ENCODE assay signal across 15 cellular contexts in genomic region chrX:120286733-120287512, GRCh38. TPM values are rescaled to one million over a fixed set of nuclear protein-coding genes. Genes with fewer than 3 reads are reported as not detected.
A peak's percentile ranks its signal among the peaks of the same experiment; 100 is the strongest.
DNase-seq lines count a peak whose midpoint lies in the region; ATAC-seq and TF ChIP-seq lines count a peak whose summit lies in the region.
"Had no signal": no experiment of that assay in that cellular context is flagged by ENCODE, and none has a peak within 500 bp of the region (broad histone marks: within the 10 kb centered on the region; RNA-seq: fewer than 3 reads in every experiment).

No MANE protein-coding gene starts in this region.

- H3K36me3 ChIP-seq in BLaER1 treated with 17β-estradiol and CSF1 and Interleukin-3, amounts not matched to agents 10 nM and 100 nM, result no peaks in the 10 kb centered on the region
- H3K36me3 ChIP-seq in mesenchymal stem cell (ENCODE audit: control insufficient read depth in 1 of 2, insufficient read depth in 2 of 2, low read depth in 1 of 2, low read length in 2 of 2), result no peaks in the 10 kb centered on the region
- H3K36me3 ChIP-seq in tibial artery, result no peaks in the 10 kb centered on the region
- H3K36me3 ChIP-seq: thoracic aorta had no signal

- H3K79me1 ChIP-seq in mesenchymal stem cell (replicated peaks; ENCODE audit: low read length, poor library complexity, severe bottlenecking), result no peaks in the 10 kb centered on the region

- H3K27me3 ChIP-seq in BLaER1 treated with 17β-estradiol and CSF1 and Interleukin-3, amounts not matched to agents 10 nM and 100 nM, result no peaks in the 10 kb centered on the region
- H3K27me3 ChIP-seq in mesenchymal stem cell (ENCODE audit: control insufficient read depth in 1 of 2, insufficient read depth in 1 of 2, low read length in 2 of 2), result peaks cover 0 to 8% of the 10 kb centered on the region in 2 experiments
- no peaks in the 10 kb centered on the region for H3K27me3 ChIP-seq in tibial artery
- H3K27me3 ChIP-seq: body of pancreas had no signal

- no peak overlapping the region for H2AK5ac ChIP-seq in mesenchymal stem cell (ENCODE audit: low read length, severe bottlenecking)

- H3K4me1 ChIP-seq in BLaER1 treated with 17β-estradiol and CSF1 and Interleukin-3, amounts not matched to agents 10 nM and 100 nM, result peaks cover 20 to 60% (median 54%) of the 10 kb centered on the region in 10 experiments
- H3K4me1 ChIP-seq in mesenchymal stem cell (ENCODE audit: control insufficient read depth, insufficient read depth, low read depth, low read length) (no peaks in the 10 kb centered on the region), tibial artery (no peaks in the 10 kb centered on the region)

- H3K4me2 ChIP-seq in BLaER1 treated with 17β-estradiol and CSF1 and Interleukin-3, amounts not matched to agents 10 nM and 100 nM, result peak overlapping the region; percentile 25 to 79 (median 64)
- H3K4me2 ChIP-seq in mesenchymal stem cell (ENCODE audit: low read length, poor library complexity, severe bottlenecking), result no peak overlapping the region

- no peak overlapping the region for H3K4me3 ChIP-seq in BLaER1 treated with 17β-estradiol and CSF1 and Interleukin-3, amounts not matched to agents 10 nM and 100 nM
- no peak overlapping the region for H3K4me3 ChIP-seq in mesenchymal stem cell (ENCODE audit: insufficient read depth in 1 of 2, low read depth in 1 of 2, low read length in 2 of 2)
- H3K4me3 ChIP-seq in tibial artery, result no peak overlapping the region
- H3K4me3 ChIP-seq: body of pancreas, thoracic aorta had no signal

- DNase-seq in RWPE1 (ENCODE audit: low spot score) (no peak), mesenchymal stem cell (no peak), NCI-H2227 (lab: John Stamatoyannopoulos, UW; ENCODE audit: unreplicated experiment) (no peak), tibial artery (no peak)
- DNase-seq: activated naive CD4-positive, alpha-beta T cell; body of pancreas; Calu3; KBM-7; NCI-H187; stimulated activated CD4-positive, alpha-beta T cell treated with anti-CD3 and anti-CD28 coated beads, Interleukin-12 subunit alpha, Interleukin-12 subunit beta, amount 100 ng/mL, for 4 hours had no signal

- H3K18ac ChIP-seq in mesenchymal stem cell (ENCODE audit: low read depth in 1 of 2, low read length in 2 of 2), result no peak overlapping the region

- H4K20me1 ChIP-seq in BLaER1 treated with 17β-estradiol and CSF1 and Interleukin-3, amounts not matched to agents 10 nM and 100 nM, result no peaks in the 10 kb centered on the region

- no peak overlapping the region for H3K4ac ChIP-seq in mesenchymal stem cell (ENCODE audit: low read depth in 1 of 2, low read length in 2 of 2)

- no peak overlapping the region for H2BK15ac ChIP-seq in mesenchymal stem cell (ENCODE audit: low read depth, poor library complexity, severe bottlenecking)

- no peak overlapping the region for H2AFZ ChIP-seq in mesenchymal stem cell (ENCODE audit: low read depth, low read length)

- WGBS in mesenchymal stem cell, result 73% methylated on average over 2 of the region's 4 CpGs

- H2BK12ac ChIP-seq in mesenchymal stem cell (ENCODE audit: low read length in 2 of 2), result no peak overlapping the region

- peak overlapping the region in 9 of 11 experiments; percentile 17 to 64 (median 52); a peak in 14 of 22 replicates for H3K27ac ChIP-seq in BLaER1 treated with 17β-estradiol and CSF1 and Interleukin-3, amounts not matched to agents 10 nM and 100 nM
- H3K27ac ChIP-seq in RWPE1 (no peak overlapping the region), mesenchymal stem cell (ENCODE audit: low read length, poor library complexity, severe bottlenecking) (no peak overlapping the region), tibial artery (no peak overlapping the region)
- H3K27ac ChIP-seq: body of pancreas, thoracic aorta had no signal

- H3K23ac ChIP-seq in mesenchymal stem cell (ENCODE audit: low read length in 2 of 2), result no peak overlapping the region

- H3K14ac ChIP-seq in mesenchymal stem cell (ENCODE audit: low read length in 2 of 2), result no peak overlapping the region

- H2BK5ac ChIP-seq in mesenchymal stem cell (ENCODE audit: low read depth, low read length, poor library complexity, severe bottlenecking), result no peak overlapping the region

- POLR2A ChIA-PET in RWPE1 (lab: Yijun Ruan, JAX; ENCODE audit: low non-redundant PET), result no interaction called here

- ATAC-seq in GM19035 (IDR thresholded peaks at IDR 0.05; ENCODE audit: unreplicated experiment), result peak; percentile 46
- peak; percentile 44 for ATAC-seq in GM21825 (IDR thresholded peaks at IDR 0.05; ENCODE audit: unreplicated experiment)
- peak; percentile 34 for ATAC-seq in HG03378 (IDR thresholded peaks at IDR 0.05; ENCODE audit: unreplicated experiment)
- ATAC-seq: body of pancreas had no signal

- H4K91ac ChIP-seq in mesenchymal stem cell (ENCODE audit: low read length), result no peak overlapping the region

- no peaks in the 10 kb centered on the region; a peak in 2 of 22 replicates for H3K9me3 ChIP-seq in BLaER1 treated with 17β-estradiol and CSF1 and Interleukin-3, amounts not matched to agents 10 nM and 100 nM (replicated peaks in 1 of 11)
- H3K9me3 ChIP-seq in mesenchymal stem cell (ENCODE audit: control insufficient read depth, low read length) (no peaks in the 10 kb centered on the region), tibial artery (no peaks in the 10 kb centered on the region)
- H3K9me3 ChIP-seq: body of pancreas, thoracic aorta had no signal

- no peak overlapping the region for H4K8ac ChIP-seq in mesenchymal stem cell (ENCODE audit: low read length)

- H2BK120ac ChIP-seq in mesenchymal stem cell (ENCODE audit: low read depth, low read length), result no peak overlapping the region

- no peak overlapping the region for H3K9ac ChIP-seq in BLaER1 treated with 17β-estradiol and CSF1 and Interleukin-3, amounts not matched to agents 10 nM and 100 nM
- H3K9ac ChIP-seq in mesenchymal stem cell (ENCODE audit: low read length), result no peak overlapping the region

- intact Hi-C loops in tibial artery (cut with DNase I; ENCODE audit: low total_unique reads), result no loop called here

- CTCF ChIA-PET in RWPE1 (lab: Yijun Ruan, JAX), result no interaction called here

- TF ChIP-seq CTCF in RWPE1 (conservative IDR thresholded peaks at IDR 0.05; ENCODE audit: low read depth), result no peak
- TF ChIP-seq CTCF in tibial artery (IDR thresholded peaks at IDR 0.05), result no peak

RNA-seq across cellular contexts. Expression of gene TMEM255A, which starts 24.3 kb away (rescaled TPM):
- not detected for polyA plus RNA-seq in mesenchymal stem cell (2013, experiment 1 of 2)
- not detected for polyA plus RNA-seq in mesenchymal stem cell (2013, experiment 2 of 2)

RNA-seq across cellular contexts. Expression of gene ZBTB33, which starts 36.3 kb away (rescaled TPM):
- 8.4 TPM for polyA plus RNA-seq in mesenchymal stem cell (2013, experiment 1 of 2)
- polyA plus RNA-seq in mesenchymal stem cell (2013, experiment 2 of 2), result 8.7 TPM

Comparison
In these comparisons a context has a peak if more than half of its experiments do, and no peak if none do; other contexts are left out.
1. H3K27ac ChIP-seq: peak in BLaER1 treated with 17β-estradiol and CSF1 and Interleukin-3, amounts not matched to agents 10 nM and 100 nM (9 of 11); none in RWPE1 (single experiment), mesenchymal stem cell (single experiment) and tibial artery (0 of 2).
2. Peak in every context shown above with its lines, with median percentiles within 50 percentile points of each other: ATAC-seq.